Comparison of ENCODE assay signal across 11 cellular contexts in genomic region chr12:59651230-59651920, GRCh38. TPM values are rescaled to one million over a fixed set of nuclear protein-coding genes. Genes with fewer than 3 reads are reported as not detected.
DNase-seq lines count a peak whose midpoint lies in the region; TF ChIP-seq lines count a peak whose summit lies in the region.
"Had no signal": no experiment of that assay in that cellular context is flagged by ENCODE, and none has a peak within 500 bp of the region (broad histone marks: within the 10 kb centered on the region; RNA-seq: fewer than 3 reads in every experiment).

No MANE protein-coding gene starts in this region.

- no peak for TF ChIP-seq EP300 in stomach (IDR thresholded peaks at IDR 0.05)

- H3K4me1 Mint-ChIP-seq in MCF 10A (ENCODE audit: insufficient read depth, unreplicated experiment), result peaks cover 26% of the 10 kb centered on the region
- H3K4me1 Mint-ChIP-seq: neural crest cell had no signal

- intact Hi-C loops in mammary epithelial cell (cut with micrococcal nuclease), result no loop called here
- intact Hi-C loops in MCF 10A (cut with micrococcal nuclease), result no loop called here
- intact Hi-C loops in adrenal gland (cut with DNase I), result no loop called here
- intact Hi-C loops in stomach (cut with DNase I; ENCODE audit: low total_unique reads), result no loop called here

- TF ChIP-seq POLR2A in adrenal gland (IDR thresholded peaks at IDR 0.05) (peak in 1 of 2 donors; percentile 43), stomach (IDR thresholded peaks at IDR 0.05) (no peak)

- H3K79me2 ChIP-seq in mammary epithelial cell (ENCODE audit: insufficient read depth, low read length), result no peaks in the 10 kb centered on the region
- no peaks in the 10 kb centered on the region for H3K79me2 ChIP-seq in hepatocyte

- H3K27ac ChIP-seq in mammary epithelial cell (ENCODE audit: insufficient read depth, low read depth, low read length) (no peak overlapping the region), adrenal gland (peak overlapping the region in 4 of 5 donors; percentile 52 to 72 (median 69)), hepatocyte (peak overlapping the region; percentile 23), stomach (peak overlapping the region in 3 of 5 donors; percentile 2 to 61 (median 40))
- no peak overlapping the region for H3K27ac ChIP-seq in effector memory CD4-positive, alpha-beta T cell (ENCODE audit: insufficient read depth, low read length, poor library complexity, severe bottlenecking)

- dilution Hi-C loops in mammary epithelial cell (cut with HindIII; ENCODE audit: low sequenced_read_pairs), result no loop called here

- no peaks in the 10 kb centered on the region for H3K36me3 ChIP-seq in mammary epithelial cell (ENCODE audit: insufficient read depth, low read length)
- no peaks in the 10 kb centered on the region for H3K36me3 ChIP-seq in adrenal gland (replicated peaks in 1 of 2)
- H3K36me3 ChIP-seq in hepatocyte (replicated peaks; ENCODE audit: insufficient read depth, low read depth), result no peaks in the 10 kb centered on the region
- H3K36me3 ChIP-seq in stomach, result peaks cover 0 to 15% (median under 1%) of the 10 kb centered on the region in 4 donors
- no peaks in the 10 kb centered on the region for H3K36me3 ChIP-seq in effector memory CD4-positive, alpha-beta T cell (ENCODE audit: control insufficient read depth, insufficient read depth, low read length)

- no peak overlapping the region for H3K4me3 Mint-ChIP-seq in MCF 10A (ENCODE audit: unreplicated experiment)
- H3K4me3 Mint-ChIP-seq: activated T-helper 1 cell treated with anti-CD3 and anti-CD28 coated beads, Interleukin-12 subunit alpha, Interleukin-12 subunit beta, Interleukin-2, Interleukin-4 antibody, amounts not matched to agents 30 ng/mL and 10 ng/mL and 1 ng/mL, durations not matched to agents 14 hours and 24 hours and 36 hours; neural crest cell had no signal

- no peaks in the 10 kb centered on the region for H3K9me2 ChIP-seq in hepatocyte (replicated peaks; ENCODE audit: insufficient read depth)

- H3K4me3 ChIP-seq in mammary epithelial cell (replicated peaks in 1 of 3; ENCODE audit: insufficient read depth in 1 of 3, low read depth in 2 of 3, low read length in 3 of 3) (no peak overlapping the region), adrenal gland (no peak overlapping the region), hepatocyte (no peak overlapping the region), stomach (no peak overlapping the region)
- H3K4me3 ChIP-seq in effector memory CD4-positive, alpha-beta T cell (ENCODE audit: insufficient read depth, low read depth, low read length, poor library complexity, severe bottlenecking), result no peak overlapping the region

- POLR2A ChIA-PET in MCF 10A (lab: Yijun Ruan, JAX), result interaction anchor here (0.8 to 1.9 kb wide), 8 partner anchors 11 to 56 kb away, joined by 3 to 11 read pairs (median 4); partner anchors contain the start of gene SLC16A7

- H3K4me1 ChIP-seq in mammary epithelial cell (ENCODE audit: insufficient read depth, low read length) (peaks cover 3% of the 10 kb centered on the region), adrenal gland (replicated peaks in 1 of 2) (peaks cover 31 to 34% of the 10 kb centered on the region in 2 donors), hepatocyte (ENCODE audit: insufficient read depth) (peaks cover 3% of the 10 kb centered on the region), stomach (peaks cover 9 to 41% (median 20%) of the 10 kb centered on the region in 4 donors)
- H3K4me1 ChIP-seq in effector memory CD4-positive, alpha-beta T cell (ENCODE audit: control insufficient read depth, insufficient read depth, low read length, poor library complexity, severe bottlenecking), result peaks cover 5% of the 10 kb centered on the region

- BruUV-seq in mammary epithelial cell (replicated peaks; lab: Mats Ljungman, UMichigan) (no TSS peak), MCF 10A (replicated peaks; lab: Mats Ljungman, UMichigan) (no TSS peak)

- H3K9me3 ChIP-seq in mammary epithelial cell (replicated peaks; ENCODE audit: insufficient read depth, low read length), result no peaks in the 10 kb centered on the region
- no peaks in the 10 kb centered on the region for H3K9me3 ChIP-seq in adrenal gland (replicated peaks in 1 of 3)
- H3K9me3 ChIP-seq in hepatocyte (ENCODE audit: low read depth), result no peaks in the 10 kb centered on the region
- H3K9me3 ChIP-seq in stomach, result no peaks in the 10 kb centered on the region
- no peaks in the 10 kb centered on the region for H3K9me3 ChIP-seq in effector memory CD4-positive, alpha-beta T cell (ENCODE audit: control insufficient read depth, low read length)

- no peaks in the 10 kb centered on the region for H3K27me3 Mint-ChIP-seq in MCF 10A (ENCODE audit: insufficient read depth, unreplicated experiment)

- no peaks in the 10 kb centered on the region for H4K20me1 ChIP-seq in mammary epithelial cell (ENCODE audit: insufficient read depth, low read length)
- H4K20me1 ChIP-seq in hepatocyte (ENCODE audit: insufficient read depth, poor library complexity, severe bottlenecking), result no peaks in the 10 kb centered on the region

- no peak overlapping the region for H3K27ac Mint-ChIP-seq in MCF 10A (ENCODE audit: low read depth, unreplicated experiment)
- H3K27ac Mint-ChIP-seq: activated T-helper 1 cell treated with anti-CD3 and anti-CD28 coated beads, Interleukin-12 subunit alpha, Interleukin-12 subunit beta, Interleukin-2, Interleukin-4 antibody, amounts not matched to agents 30 ng/mL and 10 ng/mL and 1 ng/mL, durations not matched to agents 14 hours and 24 hours and 36 hours had no signal

- CTCF ChIA-PET in mammary epithelial cell (lab: Charles Lee; ENCODE audit: low non-redundant PET) (interaction anchor here (0.6 kb wide), 2 partner anchors 47 to 731 kb away, joined by 3 to 4 read pairs; no protein-coding TSS in a partner anchor), MCF 10A (lab: Yijun Ruan, JAX) (interaction anchor here (0.9 to 2.2 kb wide), 5 partner anchors 14 to 157 kb away, joined by 3 to 6 read pairs (median 5); no protein-coding TSS in a partner anchor)

- no peak for TF ChIP-seq CTCF in mammary epithelial cell (conservative IDR thresholded peaks at IDR 0.05 in 1 of 2, IDR thresholded peaks at IDR 0.05 in 1 of 2; ENCODE audit: extremely low read depth in 1 of 2, insufficient read depth in 1 of 2, low read depth in 1 of 2, low read length in 2 of 2)
- TF ChIP-seq CTCF in MCF 10A (IDR thresholded peaks at IDR 0.05; ENCODE audit: unreplicated experiment), result no peak
- no peak for TF ChIP-seq CTCF in adrenal gland (IDR thresholded peaks at IDR 0.05)
- TF ChIP-seq CTCF in hepatocyte (IDR thresholded peaks at IDR 0.05; ENCODE audit: poor library complexity), result no peak
- no peak for TF ChIP-seq CTCF in stomach (IDR thresholded peaks at IDR 0.05)

- in situ Hi-C loops in mammary epithelial cell (cut with MboI; ENCODE audit: low sequenced_read_pairs in 2 of 2), result no loop called here

- H3K4me2 ChIP-seq in mammary epithelial cell (ENCODE audit: insufficient read depth, low read depth, low read length) (no peak overlapping the region), hepatocyte (no peak overlapping the region)

- H3K9me3 Mint-ChIP-seq in MCF 10A (ENCODE audit: unreplicated experiment), result peaks cover 8% of the 10 kb centered on the region

- H3K36me3 Mint-ChIP-seq in MCF 10A (ENCODE audit: insufficient read depth, unreplicated experiment), result no peaks in the 10 kb centered on the region

- DNase-seq in mammary epithelial cell, result peak; percentile 47
- DNase-seq in MCF 10A (ENCODE audit: unreplicated experiment), result no peak
- peak in 4 of 7 donors; percentile 17 to 42 (median 30) for DNase-seq in adrenal gland
- peak; percentile 11 for DNase-seq in hepatocyte (ENCODE audit: low spot score)
- DNase-seq in stomach, result no peak
- no peak for DNase-seq in SW480 (ENCODE audit: low spot score)
- DNase-seq in effector memory CD4-positive, alpha-beta T cell, result no peak
- DNase-seq in amygdala (lab: John Stamatoyannopoulos, UW), result no peak
- DNase-seq: NCI-H146 had no signal

- H3K27me3 ChIP-seq in mammary epithelial cell (ENCODE audit: insufficient read depth, low read length) (no peaks in the 10 kb centered on the region), adrenal gland (no peaks in the 10 kb centered on the region), hepatocyte (no peaks in the 10 kb centered on the region), stomach (no peaks in the 10 kb centered on the region)
- no peaks in the 10 kb centered on the region for H3K27me3 ChIP-seq in effector memory CD4-positive, alpha-beta T cell (replicated peaks; ENCODE audit: control insufficient read depth, insufficient read depth, low read length, poor library complexity, severe bottlenecking)

- WGBS in mammary epithelial cell (ENCODE audit: low coverage, missing lambda C conversion rate), result 89% methylated on average over 1 of the region's 1 CpG
- WGBS in adrenal gland, 4 donors, result 10 to 21% (median 17%) methylated on average over 1 of the region's 1 CpG
- WGBS in hepatocyte (ENCODE audit: low lambda C conversion rate, missing lambda C conversion rate), result 37% methylated on average over 1 of the region's 1 CpG
- WGBS in stomach, 5 donors, result 11 to 16% (median 13%) methylated on average over 1 of the region's 1 CpG

- H2AFZ ChIP-seq in mammary epithelial cell (ENCODE audit: low read depth, low read length), result no peak overlapping the region
- H2AFZ ChIP-seq in hepatocyte, result no peak overlapping the region

- H3K9ac ChIP-seq in mammary epithelial cell (ENCODE audit: insufficient read depth, low read length), result no peak overlapping the region

RNA-seq across cellular contexts. Expression of gene SLC16A7, which starts 55.5 kb away (rescaled TPM):
- total RNA-seq in mammary epithelial cell (10 to 100 TPM in 1 of 2 donors, 1 to 10 TPM in 1; 8.2 to 27.3 TPM), MCF 10A (2022) (28.4 and 32.6 TPM in 2 replicates), adrenal gland (100 to 1,000 TPM in 1 of 8 donors, 10 to 100 TPM in 7; 34.8 to 103 (median 65.6) TPM), hepatocyte (17.9 and 29.5 TPM in 2 replicates), stomach (100 to 1,000 TPM in 1 of 5 donors, 10 to 100 TPM in 3, 1 to 10 TPM in 1; 3.5 to 150 (median 84.3) TPM)
- polyA plus RNA-seq in mammary epithelial cell (3.1 TPM), adrenal gland (10 to 100 TPM in 1 of 3 donors, 1 to 10 TPM in 2; 3.5 to 10.4 (median 5.3) TPM), hepatocyte (4.1 and 4.7 TPM in 2 replicates), stomach (1 to 10 TPM; 1.8 to 4.2 (median 3.8) TPM)
- polyA minus RNA-seq in mammary epithelial cell, result 28.2 TPM

Comparison
In these comparisons a context has a peak if more than half of its experiments do, and no peak if none do; other contexts are left out.
1. DNase-seq: peak in mammary epithelial cell (single experiment), adrenal gland (4 of 7) and hepatocyte (single experiment); none in MCF 10A (single experiment), stomach (single experiment), SW480 (single experiment), effector memory CD4-positive, alpha-beta T cell (0 of 3) and amygdala (0 of 56).
2. H3K27ac ChIP-seq: peak in adrenal gland (4 of 5), hepatocyte (single experiment) and stomach (3 of 5); none in mammary epithelial cell (single experiment) and effector memory CD4-positive, alpha-beta T cell (single experiment).